1 cellular context compared by ENCODE assay signal in the genomic region with DNA sequence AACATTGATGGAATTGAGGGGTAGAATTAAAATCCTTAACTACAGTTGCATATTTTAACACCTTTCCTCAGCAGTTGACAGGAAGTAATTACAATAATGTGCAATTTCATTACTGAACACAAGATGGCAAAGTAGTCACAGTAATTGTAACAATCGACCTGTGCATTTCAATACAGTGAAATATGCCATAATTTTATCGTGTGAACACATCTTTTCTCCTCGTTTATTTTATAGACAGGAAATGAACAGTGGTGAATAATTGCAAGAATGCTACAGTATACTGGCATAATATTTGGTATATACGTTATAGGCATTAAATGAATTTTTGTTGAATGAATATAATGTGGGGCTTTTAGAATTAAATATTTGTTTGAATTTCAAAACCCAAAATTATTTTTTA.
TF ChIP-seq lines count a peak whose summit lies in the region.

No MANE protein-coding gene starts in this region.

TF ChIP-seq in SK-N-SH treated with all-trans-retinoic acid at 6 μM for 48 hours, 23 proteins besides CTCF, POLR2A, EP300 and RAD21 (continued from another document):
- TF ChIP-seq, protein P1, sequence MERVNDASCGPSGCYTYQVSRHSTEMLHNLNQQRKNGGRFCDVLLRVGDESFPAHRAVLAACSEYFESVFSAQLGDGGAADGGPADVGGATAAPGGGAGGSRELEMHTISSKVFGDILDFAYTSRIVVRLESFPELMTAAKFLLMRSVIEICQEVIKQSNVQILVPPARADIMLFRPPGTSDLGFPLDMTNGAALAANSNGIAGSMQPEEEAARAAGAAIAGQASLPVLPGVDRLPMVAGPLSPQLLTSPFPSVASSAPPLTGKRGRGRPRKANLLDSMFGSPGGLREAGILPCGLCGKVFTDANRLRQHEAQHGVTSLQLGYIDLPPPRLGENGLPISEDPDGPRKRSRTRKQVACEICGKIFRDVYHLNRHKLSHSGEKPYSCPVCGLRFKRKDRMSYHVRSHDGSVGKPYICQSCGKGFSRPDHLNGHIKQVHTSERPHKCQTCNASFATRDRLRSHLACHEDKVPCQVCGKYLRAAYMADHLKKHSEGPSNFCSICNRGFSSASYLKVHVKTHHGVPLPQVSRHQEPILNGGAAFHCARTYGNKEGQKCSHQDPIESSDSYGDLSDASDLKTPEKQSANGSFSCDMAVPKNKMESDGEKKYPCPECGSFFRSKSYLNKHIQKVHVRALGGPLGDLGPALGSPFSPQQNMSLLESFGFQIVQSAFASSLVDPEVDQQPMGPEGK (CRISPR knock-in tag; IDR thresholded peaks at IDR 0.05; ENCODE audit: borderline replicate concordance) = no peak
- TF ChIP-seq PPARA (CRISPR knock-in tag; IDR thresholded peaks at IDR 0.05; ENCODE audit: borderline replicate concordance) (no peak), ARNTL (CRISPR knock-in tag; IDR thresholded peaks at IDR 0.05; ENCODE audit: borderline replicate concordance, low read depth) (no peak), ZFP30 (CRISPR knock-in tag; IDR thresholded peaks at IDR 0.05) (no peak), RARB (CRISPR knock-in tag; IDR thresholded peaks at IDR 0.05) (no peak), ZNF8 (CRISPR knock-in tag; IDR thresholded peaks at IDR 0.05) (no peak), CSDC2 (CRISPR knock-in tag; IDR thresholded peaks at IDR 0.05) (no peak)
- TF ChIP-seq, protein P2, sequence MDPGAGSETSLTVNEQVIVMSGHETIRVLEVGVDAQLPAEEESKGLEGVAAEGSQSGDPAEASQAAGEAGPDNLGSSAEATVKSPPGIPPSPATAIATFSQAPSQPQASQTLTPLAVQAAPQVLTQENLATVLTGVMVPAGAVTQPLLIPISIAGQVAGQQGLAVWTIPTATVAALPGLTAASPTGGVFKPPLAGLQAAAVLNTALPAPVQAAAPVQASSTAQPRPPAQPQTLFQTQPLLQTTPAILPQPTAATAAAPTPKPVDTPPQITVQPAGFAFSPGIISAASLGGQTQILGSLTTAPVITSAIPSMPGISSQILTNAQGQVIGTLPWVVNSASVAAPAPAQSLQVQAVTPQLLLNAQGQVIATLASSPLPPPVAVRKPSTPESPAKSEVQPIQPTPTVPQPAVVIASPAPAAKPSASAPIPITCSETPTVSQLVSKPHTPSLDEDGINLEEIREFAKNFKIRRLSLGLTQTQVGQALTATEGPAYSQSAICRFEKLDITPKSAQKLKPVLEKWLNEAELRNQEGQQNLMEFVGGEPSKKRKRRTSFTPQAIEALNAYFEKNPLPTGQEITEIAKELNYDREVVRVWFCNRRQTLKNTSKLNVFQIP (CRISPR knock-in tag; IDR thresholded peaks at IDR 0.05; ENCODE audit: borderline replicate concordance, low read depth) = no peak
